21 cellular contexts compared by ENCODE assay signal in genomic region chr12:67942704-67943103, GRCh38. TPM values are rescaled to one million over a fixed set of nuclear protein-coding genes. Genes with fewer than 3 reads are reported as not detected.
A peak's percentile ranks its signal among the peaks of the same experiment; 100 is the strongest.
DNase-seq lines count a peak whose midpoint lies in the region; ATAC-seq and TF ChIP-seq lines count a peak whose summit lies in the region.
"Had no signal": no experiment of that assay in that cellular context is flagged by ENCODE, and none has a peak within 500 bp of the region (broad histone marks: within the 10 kb centered on the region; RNA-seq: fewer than 3 reads in every experiment).

No MANE protein-coding gene starts in this region.

- ATAC-seq in heart right ventricle = peak in 1 of 8 donors; percentile 6
- ATAC-seq in Right ventricle myocardium superior (ENCODE audit: poor library complexity) = no peak

- H3K4me1 Mint-ChIP-seq in nephron progenitor cell (peaks cover 31% of the 10 kb centered on the region), type B pancreatic cell (ENCODE audit: unreplicated experiment) (peaks cover 23% of the 10 kb centered on the region)

- H3K4me3 ChIP-seq in heart right ventricle (no peak overlapping the region), SJCRH30 (no peak overlapping the region)
- H3K4me3 ChIP-seq: esophagus squamous epithelium, transverse colon had no signal

- TF ChIP-seq CTCF in heart right ventricle (IDR thresholded peaks at IDR 0.05) (no peak), nephron progenitor cell (IDR thresholded peaks at IDR 0.05) (no peak), type B pancreatic cell (conservative IDR thresholded peaks at IDR 0.05) (no peak)

- H3K27me3 Mint-ChIP-seq in nephron progenitor cell (ENCODE audit: low read depth, poor library complexity) = peaks cover 3% of the 10 kb centered on the region
- no peaks in the 10 kb centered on the region for H3K27me3 Mint-ChIP-seq in type B pancreatic cell

- H3K27ac ChIP-seq in heart right ventricle (peak overlapping the region in 6 of 10 donors; percentile 15 to 53 (median 45)), SJCRH30 (peak overlapping the region; percentile 54)
- H3K27ac ChIP-seq: esophagus squamous epithelium, VCaP had no signal

- no peak overlapping the region for H3K27ac Mint-ChIP-seq in nephron progenitor cell
- peak overlapping the region; percentile 29 for H3K27ac Mint-ChIP-seq in type B pancreatic cell
- H3K27ac Mint-ChIP-seq: activated naive CD8-positive, alpha-beta T cell; H9; mesothelial cell of epicardium; T-helper 2 cell treated with Interferon-gamma antibody and Interleukin-4, amounts not matched to agents 5 μg/mL and 100 μg/mL, for 36 hours had no signal

- intact Hi-C loops in heart right ventricle (cut with DNase I) (loop anchor here (1.0 to 10.0 kb wide), 15 partner anchors 155 to 590 kb away; partner anchors contain the start of gene DYRK2 (in 3 of the 10)), Right ventricle myocardium superior (cut with DNase I) (loop anchor here (5.0 kb wide), 2 partner anchors 290 to 585 kb away; no protein-coding TSS in a partner anchor)

- H3K9me3 ChIP-seq in heart right ventricle (no peaks in the 10 kb centered on the region), SJCRH30 (replicated peaks) (no peaks in the 10 kb centered on the region; the same call in 1 of the 2 replicates)
- H3K9me3 ChIP-seq: Caco-2, esophagus squamous epithelium, transverse colon had no signal

- H3K27me3 ChIP-seq in heart right ventricle (no peaks in the 10 kb centered on the region), SJCRH30 (no peaks in the 10 kb centered on the region)
- H3K27me3 ChIP-seq: esophagus squamous epithelium, transverse colon had no signal

- H3K36me3 Mint-ChIP-seq in nephron progenitor cell (ENCODE audit: low read depth) (no peaks in the 10 kb centered on the region), type B pancreatic cell (no peaks in the 10 kb centered on the region)
- H3K36me3 Mint-ChIP-seq: activated naive CD8-positive, alpha-beta T cell; mesothelial cell of epicardium; natural killer cell had no signal

- DNase-seq in heart right ventricle (no peak), Right ventricle myocardium superior (no peak), SJCRH30 (peak; percentile 52 to 80), nephron progenitor cell (no peak), type B pancreatic cell (ENCODE audit: extremely low spot score, unreplicated experiment) (no peak), CD1c-positive myeloid dendritic cell (ENCODE audit: extremely low spot score) (no peak), NCI-H82 treated with DMSO at 0.1 percent for 48 hours (lab: John Stamatoyannopoulos, UW; ENCODE audit: unreplicated experiment) (no peak), NCI-H526 (lab: John Stamatoyannopoulos, UW) (no peak)
- DNase-seq: esophagus squamous epithelium, H9 had no signal

- H3K36me3 ChIP-seq in heart right ventricle = no peaks in the 10 kb centered on the region
- no peaks in the 10 kb centered on the region for H3K36me3 ChIP-seq in SJCRH30
- H3K36me3 ChIP-seq: esophagus squamous epithelium, transverse colon had no signal

- H3K4me3 Mint-ChIP-seq in nephron progenitor cell = peak overlapping the region; percentile 2
- peak overlapping the region; percentile 32 for H3K4me3 Mint-ChIP-seq in type B pancreatic cell
- H3K4me3 Mint-ChIP-seq: activated naive CD8-positive, alpha-beta T cell; H9; IgD-negative memory B cell; mesothelial cell of epicardium; natural killer cell; T-helper 2 cell treated with Interferon-gamma antibody and Interleukin-4, amounts not matched to agents 5 μg/mL and 100 μg/mL, for 36 hours had no signal

- no peaks in the 10 kb centered on the region for H3K9me3 Mint-ChIP-seq in nephron progenitor cell
- H3K9me3 Mint-ChIP-seq in type B pancreatic cell = no peaks in the 10 kb centered on the region
- H3K9me3 Mint-ChIP-seq: H9; IgD-negative memory B cell; mesothelial cell of epicardium; natural killer cell; T-helper 2 cell treated with Interferon-gamma antibody and Interleukin-4, amounts not matched to agents 5 μg/mL and 100 μg/mL, for 36 hours had no signal

- peaks cover 0 to 26% (median 8%) of the 10 kb centered on the region in 9 donors for H3K4me1 ChIP-seq in heart right ventricle
- peaks cover 28% of the 10 kb centered on the region for H3K4me1 ChIP-seq in SJCRH30

- WGBS in heart right ventricle, 2 donors = 66 to 81% methylated on average over 3 of the region's 3 CpGs

RNA-seq across cellular contexts. Expression of gene IFNG-AS1, which starts 46.5 kb away (rescaled TPM):
- total RNA-seq in heart right ventricle = 1 to 10 TPM in 2 of 10 donors, under 1 TPM in 5, not detected in 3; 0.13 to 1.7 (median 0.46) TPM
- polyA plus RNA-seq in heart right ventricle = under 1 TPM in 1 of 2 donors, not detected in 1; 0.37 TPM
- not detected for total RNA-seq in Right ventricle myocardium superior
- not detected in 2 replicates for total RNA-seq in SJCRH30 (2014; rRNA removed; shearing (Covaris generic))
- total RNA-seq in type B pancreatic cell (ENCODE audit: low replicate concordance) = not detected in 2 replicates
- total RNA-seq: Caco-2, frontal cortex, H9, mesothelial cell of epicardium had no signal
- polyA plus RNA-seq: aorta, BJ had no signal

Comparison
In these comparisons a context has a peak if more than half of its experiments do, and no peak if none do; other contexts are left out.
1. DNase-seq: peak in SJCRH30 (2 of 2); none in heart right ventricle (0 of 2), Right ventricle myocardium superior (single experiment), nephron progenitor cell (single experiment), type B pancreatic cell (single experiment), CD1c-positive myeloid dendritic cell (single experiment), NCI-H82 treated with DMSO at 0.1 percent for 48 hours (single experiment) and NCI-H526 (0 of 2).